1 cellular context compared by ENCODE assay signal in the genomic region with DNA sequence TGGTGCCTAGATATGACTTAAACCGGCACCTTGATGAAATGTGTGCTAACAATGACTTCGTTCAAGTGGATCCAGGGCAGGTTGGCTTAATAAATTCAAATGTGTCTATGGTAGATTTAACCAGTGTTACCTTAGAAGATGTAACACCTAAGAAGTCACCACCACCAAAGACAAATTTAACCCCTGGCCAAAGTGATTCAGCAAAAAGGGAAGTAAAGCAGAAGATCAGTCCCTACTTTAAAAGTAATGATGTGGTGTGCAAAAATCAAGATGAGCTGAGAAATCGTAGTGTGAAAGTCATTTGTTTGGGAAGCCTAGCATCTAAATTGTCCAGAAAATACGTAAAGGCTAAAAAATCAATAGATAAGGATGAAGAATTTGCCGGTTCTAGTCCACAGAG.
TF ChIP-seq lines count a peak whose summit lies in the region.

No MANE protein-coding gene starts in this region.

TF ChIP-seq in GM12878, 131 proteins besides CTCF, POLR2A, EP300 and RAD21 (continued from another document):
- TF ChIP-seq, protein P1, sequence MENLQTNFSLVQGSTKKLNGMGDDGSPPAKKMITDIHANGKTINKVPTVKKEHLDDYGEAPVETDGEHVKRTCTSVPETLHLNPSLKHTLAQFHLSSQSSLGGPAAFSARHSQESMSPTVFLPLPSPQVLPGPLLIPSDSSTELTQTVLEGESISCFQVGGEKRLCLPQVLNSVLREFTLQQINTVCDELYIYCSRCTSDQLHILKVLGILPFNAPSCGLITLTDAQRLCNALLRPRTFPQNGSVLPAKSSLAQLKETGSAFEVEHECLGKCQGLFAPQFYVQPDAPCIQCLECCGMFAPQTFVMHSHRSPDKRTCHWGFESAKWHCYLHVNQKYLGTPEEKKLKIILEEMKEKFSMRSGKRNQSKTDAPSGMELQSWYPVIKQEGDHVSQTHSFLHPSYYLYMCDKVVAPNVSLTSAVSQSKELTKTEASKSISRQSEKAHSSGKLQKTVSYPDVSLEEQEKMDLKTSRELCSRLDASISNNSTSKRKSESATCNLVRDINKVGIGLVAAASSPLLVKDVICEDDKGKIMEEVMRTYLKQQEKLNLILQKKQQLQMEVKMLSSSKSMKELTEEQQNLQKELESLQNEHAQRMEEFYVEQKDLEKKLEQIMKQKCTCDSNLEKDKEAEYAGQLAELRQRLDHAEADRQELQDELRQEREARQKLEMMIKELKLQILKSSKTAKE (IDR thresholded peaks at IDR 0.05; ENCODE audit: low read depth, poor library complexity, severe bottlenecking): no peak
- TF ChIP-seq, protein P2, sequence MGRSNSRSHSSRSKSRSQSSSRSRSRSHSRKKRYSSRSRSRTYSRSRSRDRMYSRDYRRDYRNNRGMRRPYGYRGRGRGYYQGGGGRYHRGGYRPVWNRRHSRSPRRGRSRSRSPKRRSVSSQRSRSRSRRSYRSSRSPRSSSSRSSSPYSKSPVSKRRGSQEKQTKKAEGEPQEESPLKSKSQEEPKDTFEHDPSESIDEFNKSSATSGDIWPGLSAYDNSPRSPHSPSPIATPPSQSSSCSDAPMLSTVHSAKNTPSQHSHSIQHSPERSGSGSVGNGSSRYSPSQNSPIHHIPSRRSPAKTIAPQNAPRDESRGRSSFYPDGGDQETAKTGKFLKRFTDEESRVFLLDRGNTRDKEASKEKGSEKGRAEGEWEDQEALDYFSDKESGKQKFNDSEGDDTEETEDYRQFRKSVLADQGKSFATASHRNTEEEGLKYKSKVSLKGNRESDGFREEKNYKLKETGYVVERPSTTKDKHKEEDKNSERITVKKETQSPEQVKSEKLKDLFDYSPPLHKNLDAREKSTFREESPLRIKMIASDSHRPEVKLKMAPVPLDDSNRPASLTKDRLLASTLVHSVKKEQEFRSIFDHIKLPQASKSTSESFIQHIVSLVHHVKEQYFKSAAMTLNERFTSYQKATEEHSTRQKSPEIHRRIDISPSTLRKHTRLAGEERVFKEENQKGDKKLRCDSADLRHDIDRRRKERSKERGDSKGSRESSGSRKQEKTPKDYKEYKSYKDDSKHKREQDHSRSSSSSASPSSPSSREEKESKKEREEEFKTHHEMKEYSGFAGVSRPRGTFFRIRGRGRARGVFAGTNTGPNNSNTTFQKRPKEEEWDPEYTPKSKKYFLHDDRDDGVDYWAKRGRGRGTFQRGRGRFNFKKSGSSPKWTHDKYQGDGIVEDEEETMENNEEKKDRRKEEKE (IDR thresholded peaks at IDR 0.05): no peak
- TF ChIP-seq POLR2AphosphoS2 (IDR thresholded peaks at IDR 0.05; ENCODE audit: low read depth, low read length) (no peak), TCF7 (IDR thresholded peaks at IDR 0.05; ENCODE audit: borderline replicate concordance) (no peak)
- TF ChIP-seq, protein P3, sequence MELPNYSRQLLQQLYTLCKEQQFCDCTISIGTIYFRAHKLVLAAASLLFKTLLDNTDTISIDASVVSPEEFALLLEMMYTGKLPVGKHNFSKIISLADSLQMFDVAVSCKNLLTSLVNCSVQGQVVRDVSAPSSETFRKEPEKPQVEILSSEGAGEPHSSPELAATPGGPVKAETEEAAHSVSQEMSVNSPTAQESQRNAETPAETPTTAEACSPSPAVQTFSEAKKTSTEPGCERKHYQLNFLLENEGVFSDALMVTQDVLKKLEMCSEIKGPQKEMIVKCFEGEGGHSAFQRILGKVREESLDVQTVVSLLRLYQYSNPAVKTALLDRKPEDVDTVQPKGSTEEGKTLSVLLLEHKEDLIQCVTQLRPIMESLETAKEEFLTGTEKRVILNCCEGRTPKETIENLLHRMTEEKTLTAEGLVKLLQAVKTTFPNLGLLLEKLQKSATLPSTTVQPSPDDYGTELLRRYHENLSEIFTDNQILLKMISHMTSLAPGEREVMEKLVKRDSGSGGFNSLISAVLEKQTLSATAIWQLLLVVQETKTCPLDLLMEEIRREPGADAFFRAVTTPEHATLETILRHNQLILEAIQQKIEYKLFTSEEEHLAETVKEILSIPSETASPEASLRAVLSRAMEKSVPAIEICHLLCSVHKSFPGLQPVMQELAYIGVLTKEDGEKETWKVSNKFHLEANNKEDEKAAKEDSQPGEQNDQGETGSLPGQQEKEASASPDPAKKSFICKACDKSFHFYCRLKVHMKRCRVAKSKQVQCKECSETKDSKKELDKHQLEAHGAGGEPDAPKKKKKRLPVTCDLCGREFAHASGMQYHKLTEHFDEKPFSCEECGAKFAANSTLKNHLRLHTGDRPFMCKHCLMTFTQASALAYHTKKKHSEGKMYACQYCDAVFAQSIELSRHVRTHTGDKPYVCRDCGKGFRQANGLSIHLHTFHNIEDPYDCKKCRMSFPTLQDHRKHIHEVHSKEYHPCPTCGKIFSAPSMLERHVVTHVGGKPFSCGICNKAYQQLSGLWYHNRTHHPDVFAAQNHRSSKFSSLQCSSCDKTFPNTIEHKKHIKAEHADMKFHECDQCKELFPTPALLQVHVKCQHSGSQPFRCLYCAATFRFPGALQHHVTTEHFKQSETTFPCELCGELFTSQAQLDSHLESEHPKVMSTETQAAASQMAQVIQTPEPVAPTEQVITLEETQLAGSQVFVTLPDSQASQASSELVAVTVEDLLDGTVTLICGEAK (IDR thresholded peaks at IDR 0.05; ENCODE audit: borderline replicate concordance): no peak
